ENCODE assay signal across 36 cellular contexts in genomic region chr7:18167815-18168214, GRCh38.
"Had no signal": no experiment of that assay in that cellular context is flagged by ENCODE, and none has a peak within 500 bp of the region (broad histone marks: within the 10 kb centered on the region; RNA-seq: fewer than 3 reads in every experiment).

No MANE protein-coding gene starts in this region.

- H3K36me3 ChIP-seq: ascending aorta, cardiac muscle cell, WERI-Rb-1 had no signal

- H3K36me3 Mint-ChIP-seq: activated CD8-positive, alpha-beta memory T cell treated with anti-CD3 and anti-CD28 coated beads, Interleukin-2, amount 10 ng/mL, durations not matched to agents 7 days and 5 days; activated naive CD4-positive, alpha-beta T cell treated with anti-CD3 and anti-CD28 coated beads, Interleukin-2, amount 10 ng/mL, durations not matched to agents 7 days and 5 days; activated naive CD8-positive, alpha-beta T cell; T-cell had no signal

- H3K4me2 ChIP-seq: KMS-11 had no signal

- H3K4me3 Mint-ChIP-seq: activated CD4-positive, alpha-beta memory T cell treated with anti-CD3 and anti-CD28 coated beads, Interleukin-2, amount 10 ng/mL, durations not matched to agents 7 days and 5 days; activated CD8-positive, alpha-beta memory T cell treated with anti-CD3 and anti-CD28 coated beads, Interleukin-2, amount 10 ng/mL, durations not matched to agents 7 days and 5 days; activated naive CD4-positive, alpha-beta T cell treated with anti-CD3 and anti-CD28 coated beads, Interleukin-2, amount 10 ng/mL, durations not matched to agents 7 days and 5 days; activated naive CD8-positive, alpha-beta T cell; activated naive CD8-positive, alpha-beta T cell treated with anti-CD3 and anti-CD28 coated beads, Interleukin-2, amount 50 U/mL, for 24 hours; central memory CD8-positive, alpha-beta T cell; T-cell; T-helper 17 cell had no signal

- FAIRE-seq: RCC 7860 had no signal

- ATAC-seq: activated CD8-positive, alpha-beta memory T cell treated with anti-CD3 and anti-CD28 coated beads, Interleukin-2, amount 10 ng/mL, durations not matched to agents 7 days and 5 days; activated naive CD8-positive, alpha-beta T cell treated with anti-CD3 and anti-CD28 coated beads, Interleukin-2, amount 50 U/mL, for 24 hours; PC-3; Right ventricle myocardium inferior; SK-N-SH treated with all-trans-retinoic acid at 6 μM for 48 hours; T-cell; T-helper 17 cell had no signal

- H3K4me3 ChIP-seq: ascending aorta, cardiac muscle cell had no signal

- DNase-seq: activated CD4-positive, alpha-beta memory T cell treated with anti-CD3 and anti-CD28 coated beads, Interleukin-2, amount 10 ng/mL, durations not matched to agents 7 days and 5 days; activated CD4-positive, alpha-beta T cell treated with anti-CD3 and anti-CD28 coated beads for 1 hour; activated CD4-positive, alpha-beta T cell treated with anti-CD3 and anti-CD28 coated beads for 48 hours; activated CD4-positive, CD25-positive, alpha-beta regulatory T cell; activated CD8-positive, alpha-beta memory T cell treated with anti-CD3 and anti-CD28 coated beads for 24 hours; activated CD8-positive, alpha-beta memory T cell treated with anti-CD3 and anti-CD28 coated beads, Interleukin-2, amount 10 ng/mL, durations not matched to agents 7 days and 5 days; activated CD8-positive, alpha-beta memory T cell treated with anti-CD3 and anti-CD28 coated beads, Interleukin-2, amount 50 U/mL, for 48 hours; activated effector memory CD4-positive, alpha-beta T cell treated with Interleukin-2 at 50 U/mL for 16 hours; activated naive CD4-positive, alpha-beta T cell treated with anti-CD3 and anti-CD28 coated beads, Interleukin-2, amount 10 ng/mL, durations not matched to agents 7 days and 5 days; activated naive CD8-positive, alpha-beta T cell treated with anti-CD3 and anti-CD28 coated beads, Interleukin-2, amount 50 U/mL, for 24 hours; activated T-cell treated with anti-CD3 and anti-CD28 coated beads, Interleukin-2, amount 50 U/mL, for 48 hours; amygdala; MM.1S; NCI-H1105; NCI-H1417 treated with DMSO at 0.1 percent for 48 hours; NCI-H1694; NCI-H1930; NCI-H2081 treated with DMSO at 0.1 percent for 48 hours; NCI-H345; NCI-H524 treated with DMSO at 0.1 percent for 48 hours; NK-92 treated with Interleukin-12 subunit alpha and Interleukin-12 subunit beta, amount 100 ng/mL, for 24 hours; PC-3; SIG-M5; T-cell; T-helper 17 cell; T-helper 9 cell; WERI-Rb-1 had no signal

- H3K9me3 Mint-ChIP-seq: activated naive CD4-positive, alpha-beta T cell treated with anti-CD3 and anti-CD28 coated beads, Interleukin-2, amount 10 ng/mL, durations not matched to agents 7 days and 5 days; activated naive CD8-positive, alpha-beta T cell treated with anti-CD3 and anti-CD28 coated beads, Interleukin-2, amount 50 U/mL, for 24 hours; central memory CD8-positive, alpha-beta T cell; T-cell had no signal

- H3K27me3 ChIP-seq: ascending aorta, cardiac muscle cell had no signal

- H3K9ac ChIP-seq: KMS-11 had no signal

- H3K4me1 Mint-ChIP-seq: activated CD4-positive, alpha-beta memory T cell treated with anti-CD3 and anti-CD28 coated beads, Interleukin-2, amount 10 ng/mL, durations not matched to agents 7 days and 5 days; activated CD8-positive, alpha-beta memory T cell treated with anti-CD3 and anti-CD28 coated beads, Interleukin-2, amount 10 ng/mL, durations not matched to agents 7 days and 5 days; activated naive CD4-positive, alpha-beta T cell treated with anti-CD3 and anti-CD28 coated beads, Interleukin-2, amount 10 ng/mL, durations not matched to agents 7 days and 5 days; activated naive CD8-positive, alpha-beta T cell treated with anti-CD3 and anti-CD28 coated beads, Interleukin-2, amount 50 U/mL, for 24 hours; central memory CD8-positive, alpha-beta T cell; T-cell; T-helper 17 cell had no signal

- H3K27ac ChIP-seq: ascending aorta, cardiac muscle cell, KMS-11, RWPE1, WERI-Rb-1 had no signal

- H3K9me3 ChIP-seq: ascending aorta had no signal

- H3K27ac Mint-ChIP-seq: activated CD4-positive, alpha-beta memory T cell treated with anti-CD3 and anti-CD28 coated beads, Interleukin-2, amount 10 ng/mL, durations not matched to agents 7 days and 5 days; activated CD8-positive, alpha-beta memory T cell treated with anti-CD3 and anti-CD28 coated beads, Interleukin-2, amount 10 ng/mL, durations not matched to agents 7 days and 5 days; activated naive CD4-positive, alpha-beta T cell treated with anti-CD3 and anti-CD28 coated beads, Interleukin-2, amount 10 ng/mL, durations not matched to agents 7 days and 5 days; activated naive CD8-positive, alpha-beta T cell; activated naive CD8-positive, alpha-beta T cell treated with anti-CD3 and anti-CD28 coated beads, Interleukin-2, amount 50 U/mL, for 24 hours; T-cell; T-helper 17 cell had no signal

- H3K27me3 Mint-ChIP-seq: activated naive CD4-positive, alpha-beta T cell treated with anti-CD3 and anti-CD28 coated beads, Interleukin-2, amount 10 ng/mL, durations not matched to agents 7 days and 5 days; activated naive CD8-positive, alpha-beta T cell; activated naive CD8-positive, alpha-beta T cell treated with anti-CD3 and anti-CD28 coated beads, Interleukin-2, amount 50 U/mL, for 24 hours; central memory CD8-positive, alpha-beta T cell; T-cell; T-helper 17 cell had no signal
